In the genomic region with DNA sequence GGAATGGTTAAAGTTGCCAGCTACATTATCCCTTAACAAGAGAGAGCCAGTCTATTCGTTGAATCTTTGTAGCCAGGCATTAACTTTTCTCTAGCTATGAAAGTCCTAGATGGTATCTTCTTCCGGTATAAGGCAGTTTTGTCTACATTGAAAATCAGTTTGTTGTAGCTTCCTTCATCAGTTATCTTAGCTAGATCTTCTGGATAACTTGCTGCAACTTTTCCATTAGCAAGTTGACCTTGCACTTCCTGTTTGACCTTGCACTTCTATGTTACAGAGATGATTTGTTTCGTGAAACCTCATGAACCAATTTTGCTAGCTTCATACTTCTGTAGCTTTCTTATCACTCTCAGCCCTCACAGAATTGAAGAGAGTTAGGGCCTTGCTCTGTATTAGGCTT, we compare ENCODE assay signal across 30 cellular contexts. TPM values are rescaled to one million over a fixed set of nuclear protein-coding genes. Genes with fewer than 3 reads are reported as not detected.
DNase-seq lines count a peak whose midpoint lies in the region; ATAC-seq and TF ChIP-seq lines count a peak whose summit lies in the region.
"Had no signal": no experiment of that assay in that cellular context is flagged by ENCODE, and none has a peak within 500 bp of the region (broad histone marks: within the 10 kb centered on the region; RNA-seq: fewer than 3 reads in every experiment).

No MANE protein-coding gene starts in this region.

- intact Hi-C loops in CD4-positive, alpha-beta memory T cell (cut with micrococcal nuclease): no loop called here
- intact Hi-C loops in activated CD8-positive, alpha-beta T cell treated with anti-CD3 and anti-CD28 coated beads for 36 hours (cut with micrococcal nuclease): no loop called here

- H3K27me3 Mint-ChIP-seq in CD4-positive, alpha-beta memory T cell: peaks cover 5 to 6% of the 10 kb centered on the region in 2 donors
- H3K27me3 Mint-ChIP-seq in activated T-helper 17 cell treated with anti-CD3 and anti-CD28 coated beads, Interleukin-2, amount 50 U/mL, for 72 hours: peaks cover 3% of the 10 kb centered on the region
- H3K27me3 Mint-ChIP-seq in activated CD8-positive, alpha-beta T cell treated with anti-CD3 and anti-CD28 coated beads for 36 hours: peaks cover 5% of the 10 kb centered on the region

- H3K36me3 ChIP-seq in BLaER1 (no peaks in the 10 kb centered on the region), OCI-LY3 (replicated peaks; ENCODE audit: low read depth, low read length) (no peaks in the 10 kb centered on the region)
- H3K36me3 ChIP-seq in CD4-positive, alpha-beta memory T cell (ENCODE audit: insufficient read depth, low read length): no peaks in the 10 kb centered on the region

- H3K79me2 ChIP-seq in OCI-LY3 (ENCODE audit: low read length): no peaks in the 10 kb centered on the region

- H3K27ac Mint-ChIP-seq in CD4-positive, alpha-beta memory T cell: peak overlapping the region in 2 of 7 donors; percentile 34 to 48
- no peak overlapping the region for H3K27ac Mint-ChIP-seq in activated T-helper 17 cell treated with anti-CD3 and anti-CD28 coated beads, Interleukin-2, amount 50 U/mL, for 72 hours
- no peak overlapping the region for H3K27ac Mint-ChIP-seq in activated CD8-positive, alpha-beta T cell treated with anti-CD3 and anti-CD28 coated beads for 36 hours

- H3K27ac ChIP-seq in BLaER1: peak overlapping the region; percentile 71
- no peak overlapping the region for H3K27ac ChIP-seq in CD4-positive, alpha-beta memory T cell (ENCODE audit: low read depth, low read length)
- H3K27ac ChIP-seq in OCI-LY3 (ENCODE audit: low read length): no peak overlapping the region
- H3K27ac ChIP-seq: A549, C4-2B had no signal

- H3K4me2 ChIP-seq in BLaER1: peak overlapping the region; percentile 74
- H3K4me2 ChIP-seq in OCI-LY3 (ENCODE audit: low read length): peak overlapping the region; percentile 28
- H3K4me2 ChIP-seq: A549 had no signal

- H3K36me3 Mint-ChIP-seq in CD4-positive, alpha-beta memory T cell: no peaks in the 10 kb centered on the region
- H3K36me3 Mint-ChIP-seq in activated T-helper 17 cell treated with anti-CD3 and anti-CD28 coated beads, Interleukin-2, amount 50 U/mL, for 72 hours (ENCODE audit: low read depth): no peaks in the 10 kb centered on the region
- H3K36me3 Mint-ChIP-seq in activated CD8-positive, alpha-beta T cell treated with anti-CD3 and anti-CD28 coated beads for 36 hours (ENCODE audit: low read depth): no peaks in the 10 kb centered on the region
- H3K36me3 Mint-ChIP-seq: CD8-positive, alpha-beta memory T cell had no signal

- peak overlapping the region in 7 of 8 donors; percentile 1 to 42 (median 23) for H3K4me3 Mint-ChIP-seq in CD4-positive, alpha-beta memory T cell
- H3K4me3 Mint-ChIP-seq in activated T-helper 17 cell treated with anti-CD3 and anti-CD28 coated beads, Interleukin-2, amount 50 U/mL, for 72 hours: peak overlapping the region; percentile 34
- no peak overlapping the region for H3K4me3 Mint-ChIP-seq in activated CD8-positive, alpha-beta T cell treated with anti-CD3 and anti-CD28 coated beads for 36 hours

- POLR2A ChIA-PET in CD4-positive, alpha-beta memory T cell (lab: Charles Lee; ENCODE audit: partially characterized antibody): no interaction called here
- POLR2A ChIA-PET in activated CD8-positive, alpha-beta T cell treated with anti-CD3 and anti-CD28 coated beads for 36 hours (lab: Charles Lee): no interaction called here

- TF ChIP-seq CTCF in OCI-LY3 (IDR thresholded peaks at IDR 0.05; ENCODE audit: low read depth, low read length): no peak
- no peak for TF ChIP-seq CTCF in activated CD8-positive, alpha-beta T cell treated with anti-CD3 and anti-CD28 coated beads for 36 hours (IDR thresholded peaks at IDR 0.05)

- H3K4me1 ChIP-seq in BLaER1 (peaks cover 18% of the 10 kb centered on the region), OCI-LY3 (ENCODE audit: low read length) (peaks cover 14% of the 10 kb centered on the region)
- H3K4me1 ChIP-seq in CD4-positive, alpha-beta memory T cell (ENCODE audit: insufficient read depth, low read length): peaks cover 6% of the 10 kb centered on the region
- H3K4me1 ChIP-seq: A549 had no signal

- H4K20me1 ChIP-seq in BLaER1 (no peaks in the 10 kb centered on the region), OCI-LY3 (ENCODE audit: insufficient read depth, low read length) (no peaks in the 10 kb centered on the region)

- no peak for ATAC-seq in activated T-helper 17 cell treated with anti-CD3 and anti-CD28 coated beads, Interleukin-2, amount 50 U/mL, for 72 hours (replicated peaks)
- no peak for ATAC-seq in activated CD8-positive, alpha-beta T cell treated with anti-CD3 and anti-CD28 coated beads for 36 hours
- no peak for ATAC-seq in HG02870 (IDR thresholded peaks at IDR 0.05; ENCODE audit: unreplicated experiment)
- no peak for ATAC-seq in HG02623 (IDR thresholded peaks at IDR 0.05; ENCODE audit: unreplicated experiment)
- ATAC-seq: A549 had no signal

- peak overlapping the region; percentile 49; the same call in 1 of the 2 replicates for H2AFZ ChIP-seq in OCI-LY3 (ENCODE audit: low read depth, low read length)

- H3K9ac ChIP-seq in BLaER1: no peak overlapping the region
- no peak overlapping the region for H3K9ac ChIP-seq in OCI-LY3 (ENCODE audit: low read length)

- no peaks in the 10 kb centered on the region for H3K27me3 ChIP-seq in BLaER1
- no peaks in the 10 kb centered on the region for H3K27me3 ChIP-seq in CD4-positive, alpha-beta memory T cell (ENCODE audit: insufficient read depth, low read length)
- no peaks in the 10 kb centered on the region for H3K27me3 ChIP-seq in OCI-LY3 (ENCODE audit: low read depth, low read length)

- peaks cover 25% of the 10 kb centered on the region for H3K9me3 ChIP-seq in BLaER1
- no peaks in the 10 kb centered on the region for H3K9me3 ChIP-seq in CD4-positive, alpha-beta memory T cell (ENCODE audit: control insufficient read depth in 1 of 2, low read length in 2 of 2)
- H3K9me3 ChIP-seq in OCI-LY3 (ENCODE audit: insufficient read depth, low read length): no peaks in the 10 kb centered on the region
- H3K9me3 ChIP-seq: A549 had no signal

- no peak overlapping the region; the same call in 1 of the 2 replicates for H3K4me3 ChIP-seq in BLaER1
- no peak overlapping the region for H3K4me3 ChIP-seq in CD4-positive, alpha-beta memory T cell (ENCODE audit: low read length in 2 of 2)
- no peak overlapping the region for H3K4me3 ChIP-seq in OCI-LY3 (ENCODE audit: low read length)
- H3K4me3 ChIP-seq: A549 had no signal

- CTCF ChIA-PET in CD4-positive, alpha-beta memory T cell (lab: Charles Lee; ENCODE audit: partially characterized antibody): interaction anchor here (0.7 to 1.4 kb wide), 2 partner anchors 9 to 11 kb away, joined by 3 to 6 read pairs; no protein-coding TSS in a partner anchor
- CTCF ChIA-PET in activated CD8-positive, alpha-beta T cell treated with anti-CD3 and anti-CD28 coated beads for 36 hours (lab: Charles Lee): interaction anchor here (1.8 kb wide), 1 partner anchor 411 kb away, joined by 4 read pairs; no protein-coding TSS in a partner anchor

- H3K4me1 Mint-ChIP-seq in CD4-positive, alpha-beta memory T cell: peaks cover 0 to 12% (median 8%) of the 10 kb centered on the region in 4 donors
- no peaks in the 10 kb centered on the region for H3K4me1 Mint-ChIP-seq in activated T-helper 17 cell treated with anti-CD3 and anti-CD28 coated beads, Interleukin-2, amount 50 U/mL, for 72 hours
- peaks cover 4% of the 10 kb centered on the region for H3K4me1 Mint-ChIP-seq in activated CD8-positive, alpha-beta T cell treated with anti-CD3 and anti-CD28 coated beads for 36 hours (ENCODE audit: low read depth)

- no peak for DNase-seq in CD4-positive, alpha-beta memory T cell
- no peak for DNase-seq in activated CD8-positive, alpha-beta T cell treated with anti-CD3 and anti-CD28 coated beads for 36 hours
- DNase-seq in NCI-H2107 treated with DMSO at 0.1 percent for 48 hours (lab: John Stamatoyannopoulos, UW; ENCODE audit: unreplicated experiment): no peak
- DNase-seq: AML-193; CD8-positive, alpha-beta memory T cell; DMS 273 treated with DMSO at 0.1 percent for 48 hours; DMS79 treated with DMSO at 0.1 percent for 48 hours; GF-D8; H7; KG1; NCI-H1048; NCI-H1417; NCI-H1694; NCI-H2081; NCI-H2171; NCI-H345; NCI-H510A treated with DMSO at 0.1 percent for 48 hours; NCI-H748 treated with DMSO at 0.1 percent for 48 hours; NK-92 treated with Interleukin-12 subunit alpha and Interleukin-12 subunit beta, amount 100 ng/mL, for 24 hours; RPMI8226; SHP77 had no signal

- peaks cover 0 to 5% (median 0%) of the 10 kb centered on the region in 8 donors for H3K9me3 Mint-ChIP-seq in CD4-positive, alpha-beta memory T cell
- H3K9me3 Mint-ChIP-seq in activated T-helper 17 cell treated with anti-CD3 and anti-CD28 coated beads, Interleukin-2, amount 50 U/mL, for 72 hours: no peaks in the 10 kb centered on the region
- H3K9me3 Mint-ChIP-seq in activated CD8-positive, alpha-beta T cell treated with anti-CD3 and anti-CD28 coated beads for 36 hours: no peaks in the 10 kb centered on the region
- H3K9me3 Mint-ChIP-seq: CD8-positive, alpha-beta memory T cell had no signal

RNA-seq across cellular contexts. Expression of a gene that starts 24.1 kb away (rescaled TPM):
- not detected for total RNA-seq in CD4-positive, alpha-beta memory T cell
- not detected for polyA plus RNA-seq in CD4-positive, alpha-beta memory T cell
- not detected for total RNA-seq in activated T-helper 17 cell treated with anti-CD3 and anti-CD28 coated beads, Interleukin-2, amount 50 U/mL, for 72 hours
- total RNA-seq in activated CD8-positive, alpha-beta T cell treated with anti-CD3 and anti-CD28 coated beads for 36 hours: not detected
- total RNA-seq: CD8-positive, alpha-beta memory T cell; H7; SK-MEL-5; T-helper 1 cell treated with Interleukin-12 subunit alpha and Interleukin-12 subunit beta and Interleukin-4 antibody, amounts not matched to agents 30 ng/mL and 1 ng/mL, for 36 hours had no signal
- polyA plus RNA-seq: A549; CD8-positive, alpha-beta memory T cell had no signal
